In genomic region chr2:9782197-9782719, GRCh38 we compare ENCODE assay signal across 10 cellular contexts.
A peak's percentile ranks its signal among the peaks of the same experiment; 100 is the strongest.
DNase-seq lines count a peak whose midpoint lies in the region; ATAC-seq and TF ChIP-seq lines count a peak whose summit lies in the region.
"Had no signal": no experiment of that assay in that cellular context is flagged by ENCODE, and none has a peak within 500 bp of the region (broad histone marks: within the 10 kb centered on the region; RNA-seq: fewer than 3 reads in every experiment).

No MANE protein-coding gene starts in this region.

- peak overlapping the region; percentile 77 to 100 (median 97) for H3K27ac Mint-ChIP-seq in CD8-positive, alpha-beta memory T cell
- peak overlapping the region; percentile 92 for H3K27ac Mint-ChIP-seq in activated naive CD4-positive, alpha-beta T cell treated with anti-CD3 and anti-CD28 coated beads, Interleukin-2, amount 50 U/mL, for 24 hours
- H3K27ac Mint-ChIP-seq in osteocyte (ENCODE audit: unreplicated experiment) (no peak overlapping the region), H9 (no peak overlapping the region)

- H4K91ac ChIP-seq in H9 (ENCODE audit: insufficient read length, low read depth, low read length), result no peak overlapping the region

- no peak overlapping the region for H3K9ac ChIP-seq in H9 (ENCODE audit: extremely low read depth, insufficient read length, low read length)

- no peak overlapping the region for H4K5ac ChIP-seq in H9 (ENCODE audit: insufficient read length, low read depth, low read length)

- no peaks in the 10 kb centered on the region for H4K20me1 ChIP-seq in H9 (ENCODE audit: control insufficient read depth, insufficient read depth, insufficient read length)

- no peaks in the 10 kb centered on the region for H3K23me2 ChIP-seq in H9 (ENCODE audit: insufficient read length, low read depth, low read length, poor library complexity, severe bottlenecking)

- in situ Hi-C loops in KBM-7 (cut with MboI; ENCODE audit: low pct_unique_long_range_greater_than_20kb, low sequenced_read_pairs), result no loop called here

- no peak overlapping the region for H3K23ac ChIP-seq in H9 (ENCODE audit: insufficient read length, low read depth, low read length)

- H2AFZ ChIP-seq in H9 (ENCODE audit: low read length), result no peak overlapping the region

- H3K9me3 Mint-ChIP-seq in CD8-positive, alpha-beta memory T cell, result no peaks in the 10 kb centered on the region
- no peaks in the 10 kb centered on the region for H3K9me3 Mint-ChIP-seq in activated naive CD4-positive, alpha-beta T cell treated with anti-CD3 and anti-CD28 coated beads, Interleukin-2, amount 50 U/mL, for 24 hours
- no peaks in the 10 kb centered on the region for H3K9me3 Mint-ChIP-seq in osteocyte (ENCODE audit: unreplicated experiment)
- peaks cover 0 to 2% of the 10 kb centered on the region in 2 experiments; a peak in 1 of 5 replicates for H3K9me3 Mint-ChIP-seq in H9

- no peak overlapping the region for H2BK15ac ChIP-seq in H9 (ENCODE audit: low read depth, low read length)

- H3K4me2 ChIP-seq in H9 (ENCODE audit: insufficient read depth, insufficient read length, low read length), result no peak overlapping the region

- peaks cover 0 to 2% of the 10 kb centered on the region in 2 donors for H3K27me3 Mint-ChIP-seq in CD8-positive, alpha-beta memory T cell
- H3K27me3 Mint-ChIP-seq in activated naive CD4-positive, alpha-beta T cell treated with anti-CD3 and anti-CD28 coated beads, Interleukin-2, amount 50 U/mL, for 24 hours, result no peaks in the 10 kb centered on the region
- peaks cover 13% of the 10 kb centered on the region for H3K27me3 Mint-ChIP-seq in osteocyte (ENCODE audit: unreplicated experiment)
- peaks cover 5% of the 10 kb centered on the region for H3K27me3 Mint-ChIP-seq in H9 (ENCODE audit: low read depth)

- H2AK5ac ChIP-seq in H9 (ENCODE audit: insufficient read length, low read length), result no peak overlapping the region

- peak overlapping the region; percentile 25 to 78 (median 57) for H3K4me3 Mint-ChIP-seq in CD8-positive, alpha-beta memory T cell
- peak overlapping the region; percentile 48 for H3K4me3 Mint-ChIP-seq in activated naive CD4-positive, alpha-beta T cell treated with anti-CD3 and anti-CD28 coated beads, Interleukin-2, amount 50 U/mL, for 24 hours
- H3K4me3 Mint-ChIP-seq in osteocyte (ENCODE audit: unreplicated experiment) (no peak overlapping the region), H9 (no peak overlapping the region)

- peaks cover 45% of the 10 kb centered on the region for H3K4me1 ChIP-seq in CD8-positive, alpha-beta memory T cell (ENCODE audit: insufficient read depth, low read length)
- H3K4me1 ChIP-seq in H9 (ENCODE audit: insufficient read depth, low read length), result no peaks in the 10 kb centered on the region
- H3K4me1 ChIP-seq: thyroid gland had no signal

- peaks cover 45 to 54% (median 50%) of the 10 kb centered on the region in 3 donors for H3K4me1 Mint-ChIP-seq in CD8-positive, alpha-beta memory T cell
- peaks cover 51% of the 10 kb centered on the region for H3K4me1 Mint-ChIP-seq in activated naive CD4-positive, alpha-beta T cell treated with anti-CD3 and anti-CD28 coated beads, Interleukin-2, amount 50 U/mL, for 24 hours
- H3K4me1 Mint-ChIP-seq in osteocyte (ENCODE audit: unreplicated experiment) (no peaks in the 10 kb centered on the region), H9 (peaks cover 0 to 6% of the 10 kb centered on the region in 2 experiments; a peak in 2 of 4 replicates)

- H4K8ac ChIP-seq in H9 (replicated peaks; ENCODE audit: insufficient read length, low read depth, low read length), result no peak overlapping the region

- peak; percentile 27 to 86 (median 72) for DNase-seq in CD8-positive, alpha-beta memory T cell
- peak; percentile 78 for DNase-seq in RWPE1 (ENCODE audit: low spot score)
- no peak for DNase-seq in osteocyte (ENCODE audit: extremely low spot score, unreplicated experiment)
- no peak for DNase-seq in KBM-7
- no peak for DNase-seq in H9
- no peak for DNase-seq in COLO829 (ENCODE audit: low spot score)
- DNase-seq: heart right ventricle had no signal

- no peak overlapping the region for H2BK20ac ChIP-seq in H9 (ENCODE audit: low read depth, low read length, poor library complexity, severe bottlenecking)

- no peak overlapping the region for H3K4me3 ChIP-seq in CD8-positive, alpha-beta memory T cell (ENCODE audit: low read length)
- H3K4me3 ChIP-seq: heart right ventricle, thyroid gland had no signal

- H3K36me3 Mint-ChIP-seq in CD8-positive, alpha-beta memory T cell, result no peaks in the 10 kb centered on the region
- no peaks in the 10 kb centered on the region for H3K36me3 Mint-ChIP-seq in activated naive CD4-positive, alpha-beta T cell treated with anti-CD3 and anti-CD28 coated beads, Interleukin-2, amount 50 U/mL, for 24 hours
- H3K36me3 Mint-ChIP-seq in osteocyte (ENCODE audit: unreplicated experiment), result no peaks in the 10 kb centered on the region
- H3K36me3 Mint-ChIP-seq in H9 (ENCODE audit: insufficient read depth in 1 of 3, low read depth in 3 of 3), result no peaks in the 10 kb centered on the region; a peak in 1 of 7 replicates

- TF ChIP-seq CTCF in RWPE1 (conservative IDR thresholded peaks at IDR 0.05; ENCODE audit: low read depth), result no peak
- TF ChIP-seq CTCF in osteocyte (IDR thresholded peaks at IDR 0.05), result peak; percentile 22
- no peak for TF ChIP-seq CTCF in H9 (conservative IDR thresholded peaks at IDR 0.05)

- no peaks in the 10 kb centered on the region for H3K36me3 ChIP-seq in CD8-positive, alpha-beta memory T cell (ENCODE audit: insufficient read depth, low read length)
- H3K36me3 ChIP-seq: heart right ventricle, thyroid gland had no signal

- H3T11ph ChIP-seq in H9 (ENCODE audit: low read length), result no peak overlapping the region

- peak overlapping the region; percentile 57 for H3K27ac ChIP-seq in CD8-positive, alpha-beta memory T cell (ENCODE audit: low read depth, low read length)
- H3K27ac ChIP-seq in RWPE1 (peak overlapping the region; percentile 93), H9 (ENCODE audit: insufficient read length, low read depth, low read length) (no peak overlapping the region)
- H3K27ac ChIP-seq: heart right ventricle, thyroid gland had no signal

- no peak overlapping the region for H3K4ac ChIP-seq in H9 (ENCODE audit: low read depth, low read length)

- no peak overlapping the region for H2BK120ac ChIP-seq in H9 (ENCODE audit: low read depth, low read length, poor library complexity, severe bottlenecking)

- no peak for ATAC-seq in HG03139 (IDR thresholded peaks at IDR 0.05; ENCODE audit: unreplicated experiment)

- no peaks in the 10 kb centered on the region for H3K9me3 ChIP-seq in CD8-positive, alpha-beta memory T cell (ENCODE audit: low read length)
- H3K9me3 ChIP-seq in H9 (ENCODE audit: control insufficient read depth, low read depth, low read length), result no peaks in the 10 kb centered on the region
- H3K9me3 ChIP-seq: heart right ventricle, thyroid gland had no signal

- no peaks in the 10 kb centered on the region for H3K79me1 ChIP-seq in H9 (ENCODE audit: insufficient read depth, low read depth, low read length, poor library complexity, severe bottlenecking)

- no CpG with 5 or more reads among the region's 8 CpGs for WGBS in H9 (ENCODE audit: extremely low coverage, insufficient read length, low lambda C conversion rate)

- no peak overlapping the region for H2BK12ac ChIP-seq in H9 (ENCODE audit: insufficient read length, low read depth, low read length)

- CTCF ChIA-PET in CD8-positive, alpha-beta memory T cell (lab: Charles Lee), result interaction anchor here (1.0 to 5.3 kb wide), 6 partner anchors 12 to 639 kb away, joined by 3 to 19 read pairs (median 4); no protein-coding TSS in a partner anchor
- CTCF ChIA-PET in RWPE1 (lab: Yijun Ruan, JAX), result interaction anchor here (0.5 to 1.6 kb wide), 4 partner anchors 12 to 185 kb away, joined by 3 to 11 read pairs (median 4); no protein-coding TSS in a partner anchor

- no peak overlapping the region for H2BK5ac ChIP-seq in H9 (ENCODE audit: insufficient read length, low read length)

- no peak overlapping the region for H3K18ac ChIP-seq in H9 (ENCODE audit: insufficient read length, low read depth, low read length)

- H3K14ac ChIP-seq in H9 (ENCODE audit: insufficient read depth, low read length), result no peak overlapping the region

- POLR2A ChIA-PET in CD8-positive, alpha-beta memory T cell (lab: Charles Lee), result interaction anchor here (0.7 to 1.0 kb wide), 2 partner anchors 11 to 30 kb away, joined by 4 to 6 read pairs; no protein-coding TSS in a partner anchor
- POLR2A ChIA-PET in RWPE1 (lab: Yijun Ruan, JAX; ENCODE audit: low non-redundant PET), result no interaction called here

- no peak overlapping the region for H3K56ac ChIP-seq in H9 (ENCODE audit: insufficient read length, low read depth, low read length)

- no peaks in the 10 kb centered on the region for H3K27me3 ChIP-seq in CD8-positive, alpha-beta memory T cell (ENCODE audit: insufficient read depth, low read length, poor library complexity, severe bottlenecking)
- H3K27me3 ChIP-seq in H9 (ENCODE audit: insufficient read depth, low read length), result no peaks in the 10 kb centered on the region
- H3K27me3 ChIP-seq: heart right ventricle, thyroid gland had no signal

- H3K79me2 ChIP-seq in H9 (ENCODE audit: insufficient read depth, low read length), result no peaks in the 10 kb centered on the region

Comparison
In these comparisons a context has a peak if more than half of its experiments do, and no peak if none do; other contexts are left out.
1. DNase-seq: peak in CD8-positive, alpha-beta memory T cell (5 of 5) and RWPE1 (single experiment); none in osteocyte (single experiment), KBM-7 (single experiment), H9 (single experiment) and COLO829 (single experiment).
2. H3K27ac Mint-ChIP-seq: peak in CD8-positive, alpha-beta memory T cell (8 of 8) and activated naive CD4-positive, alpha-beta T cell treated with anti-CD3 and anti-CD28 coated beads, Interleukin-2, amount 50 U/mL, for 24 hours (single experiment); none in osteocyte (single experiment) and H9 (0 of 3).
3. H3K4me3 Mint-ChIP-seq: peak in CD8-positive, alpha-beta memory T cell (7 of 7) and activated naive CD4-positive, alpha-beta T cell treated with anti-CD3 and anti-CD28 coated beads, Interleukin-2, amount 50 U/mL, for 24 hours (single experiment); none in osteocyte (single experiment) and H9 (0 of 2).